8 cellular contexts compared by ENCODE assay signal in the genomic region with DNA sequence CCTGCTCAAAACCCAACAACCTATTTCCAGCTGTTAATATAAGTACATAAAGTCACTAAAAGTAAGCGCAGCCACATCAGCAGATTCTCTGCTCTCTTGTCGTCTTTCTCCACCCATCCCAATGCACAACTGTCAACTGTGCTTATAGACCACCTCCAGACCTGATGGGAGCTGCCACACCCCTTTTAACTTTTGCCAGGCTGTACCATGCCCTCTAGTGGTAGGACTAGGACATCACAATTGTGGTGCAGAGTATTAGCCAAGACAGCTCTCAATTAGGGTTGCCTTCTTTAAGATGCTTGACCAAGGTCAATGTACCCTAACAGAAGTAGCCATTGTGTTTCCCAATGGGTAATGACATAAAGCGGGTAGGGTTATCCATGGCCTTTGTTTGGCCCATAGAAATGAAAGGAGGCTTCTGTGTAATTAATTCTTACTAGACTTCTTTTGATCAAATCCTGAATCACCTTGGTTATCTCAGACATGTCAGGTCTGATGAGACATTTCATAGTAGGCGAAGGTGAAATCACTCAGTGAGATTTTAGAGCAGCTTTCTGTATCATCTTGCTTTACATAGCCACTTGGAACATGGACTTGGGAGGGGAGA.
DNase-seq lines count a peak whose midpoint lies in the region; ATAC-seq and TF ChIP-seq lines count a peak whose summit lies in the region.

No MANE protein-coding gene starts in this region.

- H3K36me3 ChIP-seq in mesendoderm (ENCODE audit: control insufficient read depth, insufficient read depth, low read length): peaks cover 13% of the 10 kb centered on the region
- peaks cover 36% of the 10 kb centered on the region for H3K36me3 ChIP-seq in thoracic aorta

- intact Hi-C loops in activated B cell treated with CpG ODN at 0.5 μM for 24 hours (cut with micrococcal nuclease): loop anchor here (1.0 to 2.0 kb wide), 4 partner anchors 43 to 643 kb away; no protein-coding TSS in a partner anchor

- H3K79me1 ChIP-seq in mesendoderm (ENCODE audit: low read length): no peaks in the 10 kb centered on the region

- no CpG with 5 or more reads among the region's 4 CpGs for WGBS in mesendoderm (ENCODE audit: extremely low coverage, insufficient coverage, low lambda C conversion rate)

- no peak overlapping the region for H2BK15ac ChIP-seq in mesendoderm (replicated peaks; ENCODE audit: low read depth)

- H3K4me3 ChIP-seq in mesendoderm (ENCODE audit: low read length) (no peak overlapping the region), thoracic aorta (no peak overlapping the region)

- no peak overlapping the region for H3K27ac ChIP-seq in mesendoderm (ENCODE audit: low read depth, low read length)
- no peak overlapping the region for H3K27ac ChIP-seq in thoracic aorta

- no peak overlapping the region for H3K23ac ChIP-seq in mesendoderm (ENCODE audit: low read length)

- H3K4me2 ChIP-seq in mesendoderm (ENCODE audit: low read length): no peak overlapping the region

- H3K4me1 ChIP-seq in mesendoderm (ENCODE audit: control insufficient read depth, low read depth, low read length) (no peaks in the 10 kb centered on the region), thoracic aorta (ENCODE audit: control insufficient read depth in 1 of 2, low read depth in 2 of 2) (peaks cover 0 to under 1% of the 10 kb centered on the region in 2 donors)

- H3K79me2 ChIP-seq in mesendoderm (ENCODE audit: control insufficient read depth, insufficient read depth, low read length): no peaks in the 10 kb centered on the region

- no peak overlapping the region for H3K56ac ChIP-seq in mesendoderm (ENCODE audit: low read length)

- POLR2A ChIA-PET in activated B cell treated with CpG ODN at 0.5 μM for 24 hours (lab: Charles Lee): interaction anchor here (0.7 kb wide), 1 partner anchor 129 kb away, joined by 3 read pairs; no protein-coding TSS in a partner anchor

- no peak overlapping the region for H4K5ac ChIP-seq in mesendoderm (ENCODE audit: low read length)

- H2BK5ac ChIP-seq in mesendoderm (ENCODE audit: low read length): no peak overlapping the region

- H3K4ac ChIP-seq in mesendoderm (ENCODE audit: low read depth, low read length): no peak overlapping the region

- H3K18ac ChIP-seq in mesendoderm (ENCODE audit: low read length): no peak overlapping the region

- no peak overlapping the region for H4K8ac ChIP-seq in mesendoderm (ENCODE audit: low read depth, low read length)

- ATAC-seq in HG03159 (IDR thresholded peaks at IDR 0.05; ENCODE audit: unreplicated experiment): peak; percentile 94
- ATAC-seq in activated B cell treated with CpG ODN at 0.5 μM for 24 hours (ENCODE audit: low read depth): peak; percentile 97
- no peak for ATAC-seq in thoracic aorta (ENCODE audit: insufficient number of reproducible peaks, low FRiP score, low read depth)

- H2BK120ac ChIP-seq in mesendoderm (ENCODE audit: low read depth, low read length): no peak overlapping the region

- TF ChIP-seq CTCF in activated B cell treated with CpG ODN at 0.5 μM for 24 hours (IDR thresholded peaks at IDR 0.05) (no peak), thoracic aorta (IDR thresholded peaks at IDR 0.05) (peak; percentile 87)

- H3K4me1 Mint-ChIP-seq in activated B cell treated with CpG ODN at 0.5 μM for 24 hours: no peaks in the 10 kb centered on the region

- no peaks in the 10 kb centered on the region for H3K27me3 Mint-ChIP-seq in activated B cell treated with CpG ODN at 0.5 μM for 24 hours

- no peak overlapping the region for H3K27ac Mint-ChIP-seq in activated B cell treated with CpG ODN at 0.5 μM for 24 hours

- no peak overlapping the region for H3K9ac ChIP-seq in mesendoderm (ENCODE audit: low read length)

- H2AK5ac ChIP-seq in mesendoderm (ENCODE audit: low read length): no peak overlapping the region

- no peaks in the 10 kb centered on the region for H3K9me3 Mint-ChIP-seq in activated B cell treated with CpG ODN at 0.5 μM for 24 hours

- no peaks in the 10 kb centered on the region for H3K9me3 ChIP-seq in thoracic aorta

- peaks cover 73% of the 10 kb centered on the region for H3K36me3 Mint-ChIP-seq in activated B cell treated with CpG ODN at 0.5 μM for 24 hours (ENCODE audit: low read depth)

- DNase-seq in COLO668 (lab: John Stamatoyannopoulos, UW; ENCODE audit: unreplicated experiment) (peak; percentile 49), GM19238 (ENCODE audit: insufficient read length, low spot score) (peak; percentile 23), NCI-H2171 (lab: John Stamatoyannopoulos, UW) (peak; percentile 43), activated B cell treated with CpG ODN at 0.5 μM for 24 hours (no peak), mesendoderm (peak; percentile 85), thoracic aorta (ENCODE audit: low spot score) (no peak)
- peak; percentile 6 for DNase-seq in effector CD4-positive, alpha-beta T cell

- CTCF ChIA-PET in activated B cell treated with CpG ODN at 0.5 μM for 24 hours (lab: Charles Lee): interaction anchor here (0.9 to 3.5 kb wide), 15 partner anchors 8 to 999 kb away, joined by 3 to 25 read pairs (median 3); no protein-coding TSS in a partner anchor

- H3K27me3 ChIP-seq in mesendoderm (ENCODE audit: insufficient read depth, low read length, poor library complexity) (no peaks in the 10 kb centered on the region), thoracic aorta (replicated peaks; ENCODE audit: insufficient read depth) (no peaks in the 10 kb centered on the region)

- no peak overlapping the region for H3K4me3 Mint-ChIP-seq in activated B cell treated with CpG ODN at 0.5 μM for 24 hours

Comparison
In these comparisons a context has a peak if more than half of its experiments do, and no peak if none do; other contexts are left out.
1. DNase-seq: peak in COLO668 (single experiment), GM19238 (single experiment), NCI-H2171 (single experiment), effector CD4-positive, alpha-beta T cell (single experiment) and mesendoderm (single experiment); none in activated B cell treated with CpG ODN at 0.5 μM for 24 hours (single experiment) and thoracic aorta (single experiment).